Comparison of ENCODE assay signal across 1 cellular context in genomic region chr6:142323377-142323776, GRCh38.
TF ChIP-seq lines count a peak whose summit lies in the region.

No MANE protein-coding gene starts in this region.

TF ChIP-seq in HepG2, 621 proteins besides CTCF, POLR2A, EP300 and RAD21 (continued from another document and continues in another):
- TF ChIP-seq CEBPZ (IDR thresholded peaks at IDR 0.05; ENCODE audit: low read length): no peak
- TF ChIP-seq ZNF646 (CRISPR knock-in tag; IDR thresholded peaks at IDR 0.05): no peak
- no peak for TF ChIP-seq PRPF4 (IDR thresholded peaks at IDR 0.05; ENCODE audit: low read depth, low read length, poor library complexity, severe bottlenecking)
- no peak for TF ChIP-seq ZNF343 (CRISPR knock-in tag; IDR thresholded peaks at IDR 0.05)
- peak; percentile 89; the same call in 1 of the 2 replicates for TF ChIP-seq TGIF2 (CRISPR knock-in tag; IDR thresholded peaks at IDR 0.05)
- TF ChIP-seq FOXO1 (CRISPR knock-in tag; IDR thresholded peaks at IDR 0.05): no peak; the same call in 1 of the 2 replicates
- TF ChIP-seq ATF5 (CRISPR knock-in tag; IDR thresholded peaks at IDR 0.05; ENCODE audit: low read depth): no peak
- 0 out of 2 replicates have a peak, but pooled peaks have one; percentile 15 for TF ChIP-seq MEF2D (CRISPR knock-in tag; IDR thresholded peaks at IDR 0.05)
- TF ChIP-seq REPIN1 (CRISPR knock-in tag; IDR thresholded peaks at IDR 0.05; ENCODE audit: borderline replicate concordance, low read depth): 0 out of 2 replicates have a peak, but pooled peaks have one; percentile 44
- TF ChIP-seq ZNF770 (CRISPR knock-in tag; IDR thresholded peaks at IDR 0.05): no peak
- TF ChIP-seq ISX (CRISPR knock-in tag; conservative IDR thresholded peaks at IDR 0.05): no peak
- no peak for TF ChIP-seq ZNF143 (CRISPR knock-in tag; IDR thresholded peaks at IDR 0.05)
- TF ChIP-seq AGO2 (optimal IDR thresholded peaks at IDR 0.05; ENCODE audit: low read depth, low read length): no peak
- no peak for TF ChIP-seq GLMP (CRISPR knock-in tag; IDR thresholded peaks at IDR 0.05; ENCODE audit: borderline replicate concordance)
- TF ChIP-seq DMTF1 (CRISPR knock-in tag; IDR thresholded peaks at IDR 0.05): no peak
- no peak for TF ChIP-seq ZNF572 (CRISPR knock-in tag; IDR thresholded peaks at IDR 0.05)
- TF ChIP-seq ELK4 (CRISPR knock-in tag; IDR thresholded peaks at IDR 0.05; ENCODE audit: borderline replicate concordance): no peak
- no peak for TF ChIP-seq CREB3 (CRISPR knock-in tag; IDR thresholded peaks at IDR 0.05)
- no peak for TF ChIP-seq ZBED4 (CRISPR knock-in tag; IDR thresholded peaks at IDR 0.05; ENCODE audit: borderline replicate concordance)
- TF ChIP-seq ZNF607 (CRISPR knock-in tag; IDR thresholded peaks at IDR 0.05; ENCODE audit: borderline replicate concordance): no peak
- no peak for TF ChIP-seq ZBTB39 (CRISPR knock-in tag; IDR thresholded peaks at IDR 0.05)
